ENCODE assay signal across 22 cellular contexts in genomic region chr19:20067898-20068297, GRCh38.
"Had no signal": no experiment of that assay in that cellular context is flagged by ENCODE, and none has a peak within 500 bp of the region (broad histone marks: within the 10 kb centered on the region; RNA-seq: fewer than 3 reads in every experiment).

No MANE protein-coding gene starts in this region.

- H3K9me3 ChIP-seq: colonic mucosa, gastrocnemius medialis, left ventricle myocardium inferior, thyroid gland had no signal

- H2AFZ ChIP-seq: parathyroid adenoma had no signal

- H3K27ac ChIP-seq: brain microvascular endothelial cell, colonic mucosa, gastrocnemius medialis, left ventricle myocardium inferior, parathyroid adenoma, thyroid gland had no signal

- H3K79me2 ChIP-seq: parathyroid adenoma had no signal

- H3K36me3 ChIP-seq: brain microvascular endothelial cell, colonic mucosa, gastrocnemius medialis, left ventricle myocardium inferior, thyroid gland had no signal

- H3K4me1 ChIP-seq: colonic mucosa, gastrocnemius medialis, left ventricle myocardium inferior, parathyroid adenoma had no signal

- H3K4me1 Mint-ChIP-seq: activated naive CD4-positive, alpha-beta T cell treated with anti-CD3 and anti-CD28 coated beads, Interleukin-2, amount 10 ng/mL, durations not matched to agents 7 days and 5 days; activated naive CD8-positive, alpha-beta T cell treated with anti-CD3 and anti-CD28 coated beads, Interleukin-2, amount 50 U/mL, for 24 hours; central memory CD8-positive, alpha-beta T cell; natural killer cell had no signal

- ATAC-seq: activated naive CD8-positive, alpha-beta T cell treated with anti-CD3 and anti-CD28 coated beads, Interleukin-2, amount 50 U/mL, for 24 hours; gastrocnemius medialis; mucosa of descending colon; natural killer cell had no signal

- H3K9ac ChIP-seq: parathyroid adenoma had no signal

- H3K27me3 Mint-ChIP-seq: activated naive CD4-positive, alpha-beta T cell treated with anti-CD3 and anti-CD28 coated beads, Interleukin-2, amount 10 ng/mL, durations not matched to agents 7 days and 5 days had no signal

- H3K4me3 ChIP-seq: colonic mucosa, gastrocnemius medialis, left ventricle myocardium inferior, mucosa of descending colon, thyroid gland had no signal

- H3K27ac Mint-ChIP-seq: activated naive CD4-positive, alpha-beta T cell treated with anti-CD3 and anti-CD28 coated beads, Interleukin-2, amount 10 ng/mL, durations not matched to agents 7 days and 5 days; activated naive CD8-positive, alpha-beta T cell treated with anti-CD3 and anti-CD28 coated beads, Interleukin-2, amount 50 U/mL, for 24 hours; natural killer cell had no signal

- H3K9me3 Mint-ChIP-seq: central memory CD8-positive, alpha-beta T cell; natural killer cell had no signal

- H3K4me3 Mint-ChIP-seq: activated naive CD4-positive, alpha-beta T cell treated with anti-CD3 and anti-CD28 coated beads, Interleukin-2, amount 10 ng/mL, durations not matched to agents 7 days and 5 days; activated naive CD8-positive, alpha-beta T cell treated with anti-CD3 and anti-CD28 coated beads, Interleukin-2, amount 50 U/mL, for 24 hours; central memory CD8-positive, alpha-beta T cell; natural killer cell had no signal

- H3K27me3 ChIP-seq: brain microvascular endothelial cell, colonic mucosa, gastrocnemius medialis, thyroid gland had no signal

- DNase-seq: activated CD4-positive, alpha-beta T cell treated with anti-CD3 and anti-CD28 coated beads, Interleukin-2, amount 50 U/mL, for 1 hour; activated CD4-positive, CD25-positive, alpha-beta regulatory T cell treated with anti-CD3 and anti-CD28 coated beads, Interleukin-2, amount 50 U/mL, for 72 hours; activated CD8-positive, alpha-beta memory T cell treated with anti-CD3 and anti-CD28 coated beads, Interleukin-2, amount 50 U/mL, for 48 hours; activated effector memory CD4-positive, alpha-beta T cell treated with Interleukin-2 at 50 U/mL for 16 hours; activated naive CD4-positive, alpha-beta T cell treated with anti-CD3 and anti-CD28 coated beads, Interleukin-2, amount 10 ng/mL, durations not matched to agents 7 days and 5 days; activated naive CD8-positive, alpha-beta T cell treated with anti-CD3 and anti-CD28 coated beads, Interleukin-2, amount 50 U/mL, for 24 hours; activated T-cell treated with anti-CD3 and anti-CD28 coated beads, Interleukin-2, amount 50 U/mL, for 48 hours; anterior cingulate cortex; brain microvascular endothelial cell; colonic mucosa; erythroblast; gastrocnemius medialis; head of caudate nucleus; kidney; left ventricle myocardium inferior; mucosa of descending colon; natural killer cell; stimulated activated naive CD4-positive, alpha-beta T cell treated with Interleukin-2 at 50 U/mL for 16 hours; T1000; thyroid gland had no signal
